Comparison of ENCODE assay signal across 21 cellular contexts in genomic region chr1:205976036-205976435, GRCh38. TPM values are rescaled to one million over a fixed set of nuclear protein-coding genes. Genes with fewer than 3 reads are reported as not detected.
"Had no signal": no experiment of that assay in that cellular context is flagged by ENCODE, and none has a peak within 500 bp of the region (broad histone marks: within the 10 kb centered on the region; RNA-seq: fewer than 3 reads in every experiment).

No MANE protein-coding gene starts in this region.

- H3K4me3 ChIP-seq: upper lobe of left lung had no signal

- H3K9me3 ChIP-seq: upper lobe of left lung had no signal

- H3K27ac Mint-ChIP-seq: activated naive CD4-positive, alpha-beta T cell treated with anti-CD3 and anti-CD28 coated beads, Interleukin-2, amount 50 U/mL, for 72 hours; activated T-cell treated with anti-CD3 and anti-CD28 coated beads, Interleukin-2, amount 50 U/mL, for 72 hours; naive thymus-derived CD8-positive, alpha-beta T cell; stimulated activated naive CD8-positive, alpha-beta T cell treated with anti-CD3 and anti-CD28 coated beads, Interleukin-15, Interleukin-2, amounts not matched to agents 100 ng/mL and 50 ng/mL, for 24 hours; T-helper 17 cell had no signal

- H3K36me3 Mint-ChIP-seq: activated naive CD4-positive, alpha-beta T cell treated with anti-CD3 and anti-CD28 coated beads, Interleukin-2, amount 50 U/mL, for 72 hours; naive thymus-derived CD8-positive, alpha-beta T cell had no signal

- ATAC-seq: activated naive CD4-positive, alpha-beta T cell treated with anti-CD3 and anti-CD28 coated beads, Interleukin-2, amount 50 U/mL, for 72 hours; activated T-cell treated with anti-CD3 and anti-CD28 coated beads, Interleukin-2, amount 50 U/mL, for 72 hours; foreskin keratinocyte; naive thymus-derived CD8-positive, alpha-beta T cell; T-helper 17 cell had no signal

- H3K27me3 Mint-ChIP-seq: stimulated activated naive CD8-positive, alpha-beta T cell treated with anti-CD3 and anti-CD28 coated beads, Interleukin-15, Interleukin-2, amounts not matched to agents 100 ng/mL and 50 ng/mL, for 24 hours had no signal

- H3K9me3 Mint-ChIP-seq: naive thymus-derived CD8-positive, alpha-beta T cell had no signal

- H3K4me3 Mint-ChIP-seq: activated T-cell treated with anti-CD3 and anti-CD28 coated beads, Interleukin-2, amount 50 U/mL, for 72 hours; naive thymus-derived CD8-positive, alpha-beta T cell; stimulated activated naive CD8-positive, alpha-beta T cell treated with anti-CD3 and anti-CD28 coated beads, Interleukin-15, Interleukin-2, amounts not matched to agents 100 ng/mL and 50 ng/mL, for 24 hours; T-helper 17 cell had no signal

- H3K27ac ChIP-seq: foreskin keratinocyte, VCaP had no signal

- DNase-seq: activated CD4-positive, alpha-beta T cell treated with anti-CD3 and anti-CD28 coated beads, Interleukin-2, amount 50 U/mL, for 1 hour; activated CD4-positive, CD25-positive, alpha-beta regulatory T cell treated with anti-CD3 and anti-CD28 coated beads, Interleukin-2, amount 50 U/mL, for 72 hours; activated effector memory CD4-positive, alpha-beta T cell treated with anti-CD3 and anti-CD28 coated beads, Interleukin-2, amount 50 U/mL, for 16 hours; activated T-cell treated with anti-CD3 and anti-CD28 coated beads, Interleukin-2, amount 50 U/mL, for 72 hours; central memory CD4-positive, alpha-beta T cell; small intestine; stimulated activated CD4-positive, alpha-beta T cell treated with anti-CD3 and anti-CD28 coated beads, Interleukin-15, amount 100 ng/mL, for 24 hours; stimulated activated CD4-positive, alpha-beta T cell treated with anti-CD3 and anti-CD28 coated beads, Interleukin-2, amount 100 ng/mL, for 48 hours; T-helper 17 cell had no signal

- H3K36me3 ChIP-seq: upper lobe of left lung had no signal

- H3K27me3 ChIP-seq: foreskin keratinocyte, upper lobe of left lung had no signal

RNA-seq across cellular contexts. Expression of gene RAB7B, which starts 27.2 kb away (rescaled TPM):
- total RNA-seq: activated CD8-positive, alpha-beta memory T cell treated with anti-CD3 and anti-CD28 coated beads for 36 hours; activated naive CD4-positive, alpha-beta T cell treated with anti-CD3 and anti-CD28 coated beads, Interleukin-2, amount 50 U/mL, for 72 hours; activated T-cell treated with anti-CD3 and anti-CD28 coated beads, Interleukin-2, amount 50 U/mL, for 72 hours; epithelial cell of proximal tubule; naive thymus-derived CD8-positive, alpha-beta T cell had no signal
- polyA plus RNA-seq: naive thymus-derived CD8-positive, alpha-beta T cell had no signal

RNA-seq across cellular contexts. Expression of gene SLC26A9, which starts 32.8 kb away (rescaled TPM):
- total RNA-seq: activated CD8-positive, alpha-beta memory T cell treated with anti-CD3 and anti-CD28 coated beads for 36 hours; activated naive CD4-positive, alpha-beta T cell treated with anti-CD3 and anti-CD28 coated beads, Interleukin-2, amount 50 U/mL, for 72 hours; activated T-cell treated with anti-CD3 and anti-CD28 coated beads, Interleukin-2, amount 50 U/mL, for 72 hours; epithelial cell of proximal tubule; fibroblast of lung; foreskin keratinocyte; kidney epithelial cell; liver; naive thymus-derived CD8-positive, alpha-beta T cell; T-helper 17 cell; temporal lobe had no signal
- polyA plus RNA-seq: fibroblast of lung; foreskin keratinocyte; liver; naive thymus-derived CD8-positive, alpha-beta T cell had no signal

RNA-seq across cellular contexts. Expression of gene CTSE, which starts 47.7 kb away (rescaled TPM):
- total RNA-seq: activated CD8-positive, alpha-beta memory T cell treated with anti-CD3 and anti-CD28 coated beads for 36 hours; activated naive CD4-positive, alpha-beta T cell treated with anti-CD3 and anti-CD28 coated beads, Interleukin-2, amount 50 U/mL, for 72 hours; activated T-cell treated with anti-CD3 and anti-CD28 coated beads, Interleukin-2, amount 50 U/mL, for 72 hours; epithelial cell of proximal tubule; fibroblast of lung; kidney epithelial cell; naive thymus-derived CD8-positive, alpha-beta T cell; T-helper 17 cell had no signal
- polyA plus RNA-seq: fibroblast of lung; naive thymus-derived CD8-positive, alpha-beta T cell had no signal
